8 cellular contexts compared by ENCODE assay signal in the genomic region with DNA sequence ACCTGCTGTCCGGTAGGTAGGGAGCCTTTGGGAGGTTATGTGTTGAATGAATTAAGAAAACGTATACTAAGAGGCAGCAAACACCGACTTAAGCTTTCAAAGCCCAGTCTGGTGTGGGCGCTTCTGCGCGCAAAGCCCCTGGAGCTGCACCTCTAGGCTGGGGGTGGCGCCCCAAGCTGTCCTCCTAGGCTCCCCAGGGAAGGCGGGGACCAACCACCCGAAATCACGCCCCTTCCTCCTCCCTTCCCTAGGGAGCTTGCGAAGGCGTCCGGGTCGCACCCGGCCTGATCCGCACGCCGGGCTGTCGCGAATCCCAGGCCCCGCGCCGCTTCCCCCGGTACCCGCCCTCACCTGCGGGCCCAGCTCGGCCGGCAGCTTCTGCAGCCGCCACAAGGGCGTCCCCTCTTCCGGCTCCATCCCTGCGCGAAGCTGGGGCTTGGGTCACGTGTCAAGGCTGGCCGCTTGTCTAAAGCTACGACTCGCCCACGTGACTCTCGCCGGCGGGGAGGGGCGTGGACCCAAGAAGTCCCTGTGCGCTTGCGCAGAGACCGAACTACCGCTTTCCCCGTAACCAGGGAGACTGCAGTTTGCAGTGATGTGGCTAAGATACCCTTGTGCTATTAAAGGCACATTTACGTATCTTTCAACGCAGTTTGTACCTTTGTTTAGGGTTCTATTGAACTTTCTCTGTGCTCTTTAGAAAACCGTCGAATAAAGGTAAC. TPM values are rescaled to one million over a fixed set of nuclear protein-coding genes. Genes with fewer than 3 reads are reported as not detected.
A peak's percentile ranks its signal among the peaks of the same experiment; 100 is the strongest.
DNase-seq lines count a peak whose midpoint lies in the region; ATAC-seq and TF ChIP-seq lines count a peak whose summit lies in the region.

A gene (minus strand): TSS at position 468 of the 722 bp plus-strand sequence. CDS start 51 bp downstream, at position 417.

- DNase-seq in COR-L47 (lab: John Stamatoyannopoulos, UW) (peak; percentile 98), GM20000 (ENCODE audit: low spot score) (peak; percentile 94), HT-29 (ENCODE audit: low spot score) (peak; percentile 98), lung (ENCODE audit: low spot score) (peak; percentile 98)
- peak; percentile 95 for DNase-seq in NK-92 treated with Interleukin-12 subunit alpha and Interleukin-12 subunit beta, amount 100 ng/mL, for 24 hours (lab: John Stamatoyannopoulos, UW)
- peak; percentile 98 for DNase-seq in activated CD8-positive, alpha-beta memory T cell treated with anti-CD3 and anti-CD28 coated beads for 24 hours
- peak; percentile 98 for DNase-seq in effector CD8-positive, alpha-beta T cell (lab: John Stamatoyannopoulos, UW)
- peak; percentile 94 to 95 (median 94) for DNase-seq in stimulated activated CD4-positive, alpha-beta T cell treated with anti-CD3 and anti-CD28 coated beads, TNF-alpha, amount 100 ng/mL, for 4 hours (ENCODE audit: low read depth in 3 of 3)

- H3K9me3 ChIP-seq in lung (ENCODE audit: control insufficient read depth in 2 of 2, insufficient read depth in 1 of 2, low read length in 1 of 2), result no peaks in the 10 kb centered on the region

- H3K27ac ChIP-seq in lung (ENCODE audit: low read depth in 1 of 2, low read length in 1 of 2), result peak within 1 kb of the TSS; percentile 76 to 81

- peak within 1 kb of the TSS; percentile 63 for H3K4me3 ChIP-seq in lung

- WGBS in lung, 2 donors, result 0% methylated on average over 44 to 51 of the region's 51 CpGs

- H3K27me3 ChIP-seq in lung (ENCODE audit: control insufficient read depth, insufficient read depth), result no peaks in the 10 kb centered on the region

- H3K36me3 ChIP-seq in lung (ENCODE audit: control insufficient read depth in 2 of 2, insufficient read depth in 2 of 2, low read length in 2 of 2), result no peaks in the 10 kb centered on the region

- peak; percentile 97 for ATAC-seq in lung (ENCODE audit: insufficient read depth, low FRiP score)

- H3K4me1 ChIP-seq in lung (ENCODE audit: control insufficient read depth in 2 of 2, insufficient read depth in 2 of 2, low read length in 2 of 2), result peaks cover 0 to 5% of the 10 kb centered on the region in 2 donors

- TF ChIP-seq CTCF in GM20000 (IDR thresholded peaks at IDR 0.05; ENCODE audit: extremely low read depth, missing control alignments) (no peak), lung (IDR thresholded peaks at IDR 0.05; ENCODE audit: control extremely low read depth, extremely low read depth) (peak; percentile 7)

RNA-seq across cellular contexts. Expression of the gene that starts here (rescaled TPM):
- 7.9 and 12.9 TPM in 2 replicates for total RNA-seq in HT-29 (2014; rRNA removed; shearing (Covaris generic))
- total RNA-seq in lung, result 10 to 100 TPM; 14.6 to 15.0 TPM
- 10 to 100 TPM; 12.3 to 20.2 TPM for polyA plus RNA-seq in lung

Comparison
In these comparisons a context has a peak if more than half of its experiments do, and no peak if none do; other contexts are left out.
1. Peak in every context shown above with its lines: DNase-seq, ATAC-seq, H3K4me3 ChIP-seq and H3K27ac ChIP-seq.